29 cellular contexts compared by ENCODE assay signal in the genomic region with DNA sequence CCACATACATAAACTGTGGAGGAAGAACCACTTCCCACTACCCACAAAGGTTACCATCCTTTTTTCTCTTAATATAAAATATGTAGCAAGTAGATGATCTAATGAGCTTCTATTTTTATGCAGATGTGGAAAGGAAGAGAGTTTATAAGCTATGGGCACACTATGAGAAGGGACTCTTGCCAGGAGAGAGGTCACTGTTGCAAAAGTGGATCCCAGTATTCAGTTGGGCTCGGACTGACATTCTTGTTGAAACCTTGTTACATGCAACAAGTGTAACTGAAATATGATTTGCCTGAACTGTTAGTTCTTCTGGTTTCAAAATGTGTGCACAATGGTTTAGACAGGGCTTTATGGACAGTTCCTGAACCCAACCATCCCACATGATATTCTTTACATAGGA.
"Had no signal": no experiment of that assay in that cellular context is flagged by ENCODE, and none has a peak within 500 bp of the region (broad histone marks: within the 10 kb centered on the region; RNA-seq: fewer than 3 reads in every experiment).

No MANE protein-coding gene starts in this region.

- ATAC-seq: effector memory CD8-positive, alpha-beta T cell; esophagus mucosa; foreskin keratinocyte; gastrocnemius medialis; gastroesophageal sphincter; heart left ventricle had no signal

- H3K4me3 ChIP-seq: colonic mucosa, coronary artery, dorsolateral prefrontal cortex, esophagus muscularis mucosa, esophagus squamous epithelium, gastrocnemius medialis, gastroesophageal sphincter, heart left ventricle had no signal

- DNase-seq: cerebellar nuclear complex; colonic mucosa; cortex of kidney; dermis blood vessel endothelial cell; dorsolateral prefrontal cortex; effector CD4-positive, alpha-beta T cell; effector CD8-positive, alpha-beta T cell; effector memory CD4-positive, alpha-beta T cell; effector memory CD8-positive, alpha-beta T cell; endodermal cell; erythroblast; esophagus squamous epithelium; foreskin fibroblast; foreskin keratinocyte; foreskin melanocyte; gastrocnemius medialis; glutamatergic neuron; head of caudate nucleus; heart left ventricle had no signal

- H3K4me3 Mint-ChIP-seq: dendritic cell treated with granulocyte-macrophage colony-stimulating factor and Interleukin-4, amounts not matched to agents 40 ng/mL and 50 ng/mL, for 4 days; effector memory CD8-positive, alpha-beta T cell; endodermal cell had no signal

- H3K9me3 Mint-ChIP-seq: dendritic cell treated with granulocyte-macrophage colony-stimulating factor and Interleukin-4, amounts not matched to agents 40 ng/mL and 50 ng/mL, for 4 days; endodermal cell had no signal

- H3K27me3 ChIP-seq: colonic mucosa, dorsolateral prefrontal cortex, esophagus muscularis mucosa, esophagus squamous epithelium, foreskin keratinocyte, gastrocnemius medialis, gastroesophageal sphincter, heart left ventricle had no signal

- H3K27ac Mint-ChIP-seq: dendritic cell treated with granulocyte-macrophage colony-stimulating factor and Interleukin-4, amounts not matched to agents 40 ng/mL and 50 ng/mL, for 4 days; effector memory CD8-positive, alpha-beta T cell; endodermal cell had no signal

- H3K4me1 ChIP-seq: colonic mucosa, esophagus squamous epithelium, foreskin keratinocyte, gastrocnemius medialis, gastroesophageal sphincter, heart left ventricle had no signal

- H3K9me3 ChIP-seq: colonic mucosa, esophagus muscularis mucosa, esophagus squamous epithelium, gastrocnemius medialis, gastroesophageal sphincter, heart left ventricle had no signal

- FAIRE-seq: colon, endometrium, endothelial cell of umbilical vein, frontal cortex had no signal

- H3K36me3 ChIP-seq: colonic mucosa, esophagus muscularis mucosa, esophagus squamous epithelium, gastrocnemius medialis, gastroesophageal sphincter, heart left ventricle had no signal

- H3K27me3 Mint-ChIP-seq: dendritic cell treated with granulocyte-macrophage colony-stimulating factor and Interleukin-4, amounts not matched to agents 40 ng/mL and 50 ng/mL, for 4 days; effector memory CD8-positive, alpha-beta T cell had no signal

- H3K27ac ChIP-seq: colonic mucosa, coronary artery, dorsolateral prefrontal cortex, epithelial cell of prostate, esophagus muscularis mucosa, esophagus squamous epithelium, foreskin keratinocyte, gastrocnemius medialis, gastroesophageal sphincter, heart left ventricle had no signal
